ENCODE assay signal across 8 cellular contexts in the genomic region with DNA sequence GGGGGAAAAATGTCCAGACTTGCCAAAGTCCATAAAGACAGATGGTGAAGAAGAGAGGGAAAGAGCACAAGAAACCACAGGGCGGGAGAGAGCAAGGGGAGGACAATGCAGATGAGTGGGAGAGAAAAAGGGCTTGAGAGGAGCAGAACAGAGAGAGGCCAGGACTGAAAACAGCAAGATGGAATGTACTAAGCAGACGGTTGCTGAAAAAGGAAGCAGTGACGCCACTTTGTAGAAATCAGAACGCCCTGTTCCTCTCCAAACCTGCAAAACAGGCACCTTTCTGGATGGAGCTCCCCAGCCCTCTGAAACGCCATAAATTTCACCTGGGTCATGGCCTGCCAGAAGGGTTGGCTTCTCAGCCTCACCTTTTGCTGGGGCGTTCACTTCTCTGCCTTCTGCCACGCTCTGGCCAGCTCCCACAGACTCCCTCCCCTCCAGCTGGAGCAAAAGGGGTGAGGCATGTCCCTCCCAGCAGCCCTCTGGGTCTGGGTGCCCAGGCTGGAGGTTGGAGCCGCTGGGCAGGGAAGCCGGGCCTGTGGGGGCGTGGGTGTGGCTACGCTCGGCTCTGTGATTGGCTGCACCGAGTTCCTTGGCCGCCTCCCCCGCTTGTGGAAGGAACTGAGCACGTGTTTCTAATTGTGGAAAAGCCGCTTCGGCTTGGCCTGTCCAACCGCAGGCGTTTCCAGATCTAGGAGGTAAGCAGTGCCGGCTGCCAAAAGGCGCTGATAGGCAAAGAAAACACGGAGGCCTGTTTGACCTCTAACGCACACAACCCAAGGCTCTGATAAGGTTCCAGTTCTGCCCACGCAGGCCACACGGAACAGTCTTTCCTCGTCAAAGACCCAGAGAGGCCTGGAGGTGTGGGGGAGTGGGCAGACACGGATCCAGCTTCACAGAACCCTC. TPM values are rescaled to one million over a fixed set of nuclear protein-coding genes. Genes with fewer than 3 reads are reported as not detected.
A peak's percentile ranks its signal among the peaks of the same experiment; 100 is the strongest.
DNase-seq lines count a peak whose midpoint lies in the region; ATAC-seq and TF ChIP-seq lines count a peak whose summit lies in the region.

No MANE protein-coding gene starts in this region.

- no peak overlapping the region for H3K4me3 ChIP-seq in HUES64 (ENCODE audit: low read length)
- peak overlapping the region; percentile 27 to 36 (median 32) for H3K4me3 ChIP-seq in stomach

- 0 out of 2 replicates have a peak overlapping the region, but pooled peaks have one; percentile 41 for H3K9ac ChIP-seq in HUES64 (ENCODE audit: low read depth, low read length)

- H3K27ac ChIP-seq in 22Rv1 (peak overlapping the region; percentile 22; the same call in 1 of the 2 replicates), HUES64 (ENCODE audit: low read depth, low read length) (peak overlapping the region; percentile 54), stomach (peak overlapping the region; percentile 88 to 94 (median 93))

- intact Hi-C loops in stomach (cut with DNase I; ENCODE audit: low total_unique reads), result no loop called here

- peaks cover 0 to 2% (median 0%) of the 10 kb centered on the region in 5 experiments for H3K9me3 Mint-ChIP-seq in brain

- H3K36me3 Mint-ChIP-seq in brain (no peaks in the 10 kb centered on the region), T-helper 17 cell (ENCODE audit: low read depth) (peaks cover 5% of the 10 kb centered on the region)

- peaks cover 21% of the 10 kb centered on the region for H3K4me1 ChIP-seq in HUES64 (ENCODE audit: insufficient read depth, low read length)
- H3K4me1 ChIP-seq in stomach, result peaks cover 27 to 72% (median 42%) of the 10 kb centered on the region in 4 donors

- peak in 1 of 4 donors; percentile 56 for TF ChIP-seq POLR2A in stomach (IDR thresholded peaks at IDR 0.05)

- H3K27me3 Mint-ChIP-seq in brain, result peaks cover 3% of the 10 kb centered on the region
- peaks cover 49% of the 10 kb centered on the region for H3K27me3 Mint-ChIP-seq in T-helper 17 cell

- peak; percentile 90 for TF ChIP-seq EP300 in stomach (IDR thresholded peaks at IDR 0.05)

- H3K9me3 ChIP-seq in HUES64 (ENCODE audit: insufficient read depth, low read depth, low read length) (no peaks in the 10 kb centered on the region), stomach (no peaks in the 10 kb centered on the region), T-helper 17 cell (ENCODE audit: control insufficient read depth, low read length, poor library complexity, severe bottlenecking) (no peaks in the 10 kb centered on the region)

- ATAC-seq in T-helper 17 cell, result no peak

- H3K4me1 Mint-ChIP-seq in brain, result peaks cover 35% of the 10 kb centered on the region
- H3K4me1 Mint-ChIP-seq in T-helper 17 cell, result peaks cover 3% of the 10 kb centered on the region

- DNase-seq in iris pigment epithelial cell (ENCODE audit: low read depth) (peak; percentile 84), stomach (peak; percentile 97), T-helper 17 cell (no peak), GOT3 (lab: John Stamatoyannopoulos, UW) (no peak), NCI-H1417 treated with DMSO at 0.1 percent for 48 hours (lab: John Stamatoyannopoulos, UW) (no peak)

- WGBS in HUES64, result 77% methylated on average over 27 of the region's 28 CpGs
- 15 to 32% (median 20%) methylated on average over 16 to 28 of the region's 28 CpGs for WGBS in stomach, 5 donors

- H3K4me3 Mint-ChIP-seq in brain (peak overlapping the region in 3 of 5 experiments; percentile 17 to 63 (median 55)), T-helper 17 cell (no peak overlapping the region)

- H3K27ac Mint-ChIP-seq in brain (peak overlapping the region; percentile 6 to 98 (median 95)), T-helper 17 cell (no peak overlapping the region)

- H3K27me3 ChIP-seq in HUES64 (ENCODE audit: insufficient read depth, low read length), result no peaks in the 10 kb centered on the region
- no peaks in the 10 kb centered on the region for H3K27me3 ChIP-seq in stomach

- H3K36me3 ChIP-seq in HUES64 (ENCODE audit: insufficient read depth, low read length) (peaks cover 34% of the 10 kb centered on the region), stomach (peaks cover 0 to 18% (median 6%) of the 10 kb centered on the region in 4 donors)

- TF ChIP-seq CTCF in 22Rv1 (IDR thresholded peaks at IDR 0.05) (no peak), brain (conservative IDR thresholded peaks at IDR 0.05) (no peak), stomach (IDR thresholded peaks at IDR 0.05) (no peak)

RNA-seq across cellular contexts. Expression of gene SLC7A8, which starts 29.3 kb away (rescaled TPM):
- polyA plus RNA-seq in HUES64 (2013, experiment 1 of 2), result 126 TPM
- 141 TPM for polyA plus RNA-seq in HUES64 (2013, experiment 2 of 2)
- polyA plus RNA-seq in brain (ENCODE audit: insufficient read depth, low read depth, low replicate concordance), result 7.0 TPM
- total RNA-seq in stomach, result 100 to 1,000 TPM in 1 of 5 donors, 10 to 100 TPM in 3, 1 to 10 TPM in 1; 1.2 to 102 (median 43.7) TPM
- 10 to 100 TPM; 22.1 to 33.9 (median 22.4) TPM for polyA plus RNA-seq in stomach
- total RNA-seq in T-helper 17 cell, result 1 to 10 TPM; 2.0 to 2.5 TPM

RNA-seq across cellular contexts. Expression of gene CEBPE, which starts 35.1 kb away (rescaled TPM):
- polyA plus RNA-seq in HUES64 (2013, experiment 1 of 2), result not detected
- polyA plus RNA-seq in HUES64 (2013, experiment 2 of 2), result not detected
- polyA plus RNA-seq in brain (ENCODE audit: insufficient read depth, low read depth, low replicate concordance) (not detected), stomach (under 1 TPM in 1 of 3 donors, not detected in 2; 0.37 TPM)
- total RNA-seq in stomach (not detected), T-helper 17 cell (under 1 TPM in 1 of 2 donors, not detected in 1; 0.25 TPM)

RNA-seq across cellular contexts. Expression of gene CIROP, which starts 49.4 kb away (rescaled TPM):
- not detected for polyA plus RNA-seq in HUES64 (2013, experiment 1 of 2)
- polyA plus RNA-seq in HUES64 (2013, experiment 2 of 2), result not detected
- polyA plus RNA-seq in brain (ENCODE audit: insufficient read depth, low read depth, low replicate concordance) (not detected), stomach (not detected)
- total RNA-seq in stomach (not detected), T-helper 17 cell (not detected)

RNA-seq across cellular contexts. Expression of gene C14orf119, which starts 58.8 kb away (rescaled TPM):
- polyA plus RNA-seq in HUES64 (2013, experiment 1 of 2), result 73.8 TPM
- polyA plus RNA-seq in HUES64 (2013, experiment 2 of 2), result 68.3 TPM
- 39.9 TPM for polyA plus RNA-seq in brain (ENCODE audit: insufficient read depth, low read depth, low replicate concordance)
- 10 to 100 TPM in 2 of 5 donors, 1 to 10 TPM in 2, not detected in 1; 1.8 to 25.2 (median 14.0) TPM for total RNA-seq in stomach
- polyA plus RNA-seq in stomach, result 10 to 100 TPM; 27.4 to 51.8 (median 49.8) TPM
- 10 to 100 TPM; 10.5 to 11.6 TPM for total RNA-seq in T-helper 17 cell

RNA-seq across cellular contexts. Expression of gene ACIN1, which starts 59.2 kb away (rescaled TPM):
- 159 TPM for polyA plus RNA-seq in HUES64 (2013, experiment 1 of 2)
- 154 TPM for polyA plus RNA-seq in HUES64 (2013, experiment 2 of 2)
- polyA plus RNA-seq in brain (ENCODE audit: insufficient read depth, low read depth, low replicate concordance) (81.8 TPM), stomach (10 to 100 TPM; 37.1 to 86.4 (median 52.7) TPM)
- total RNA-seq in stomach (100 to 1,000 TPM; 114 to 232 (median 123) TPM), T-helper 17 cell (100 to 1,000 TPM; 264 to 298 TPM)

Comparison
In these comparisons a context has a peak if more than half of its experiments do, and no peak if none do; other contexts are left out.
1. H3K27ac ChIP-seq: peak in every context shown above with its lines; median percentile 93 in stomach; 54 in HUES64; 22 in 22Rv1.
2. DNase-seq: peak in iris pigment epithelial cell (single experiment) and stomach (single experiment); none in T-helper 17 cell (0 of 3), GOT3 (single experiment) and NCI-H1417 treated with DMSO at 0.1 percent for 48 hours (single experiment).